In genomic region chr10:9010093-9010492, GRCh38 we compare ENCODE assay signal across 1 cellular context.
TF ChIP-seq lines count a peak whose summit lies in the region.

No MANE protein-coding gene starts in this region.

TF ChIP-seq in HepG2, 621 proteins besides CTCF, POLR2A, EP300 and RAD21:
- TF ChIP-seq ZHX2 (IDR thresholded peaks at IDR 0.05; ENCODE audit: low read depth) (no peak), ZHX2 (CRISPR knock-in tag; IDR thresholded peaks at IDR 0.05; ENCODE audit: borderline replicate concordance) (no peak), KDM4B (CRISPR knock-in tag; IDR thresholded peaks at IDR 0.05) (no peak), GLI4 (CRISPR knock-in tag; IDR thresholded peaks at IDR 0.05; ENCODE audit: borderline replicate concordance) (no peak), LCORL (IDR thresholded peaks at IDR 0.05) (no peak), LCORL (CRISPR knock-in tag; IDR thresholded peaks at IDR 0.05) (no peak), SMC3 (IDR thresholded peaks at IDR 0.05; ENCODE audit: low read length) (no peak), MLLT10 (CRISPR knock-in tag; IDR thresholded peaks at IDR 0.05) (no peak), ZC3H13 (CRISPR knock-in tag; IDR thresholded peaks at IDR 0.05) (no peak), CSRNP1 (CRISPR knock-in tag; IDR thresholded peaks at IDR 0.05) (no peak), ZNF780A (CRISPR knock-in tag; IDR thresholded peaks at IDR 0.05) (no peak), ZNF570 (CRISPR knock-in tag; IDR thresholded peaks at IDR 0.05; ENCODE audit: borderline replicate concordance) (no peak), ZNF282 (IDR thresholded peaks at IDR 0.05; ENCODE audit: partially characterized antibody) (no peak), MIXL1 (CRISPR knock-in tag; IDR thresholded peaks at IDR 0.05) (no peak)
